8 cellular contexts compared by ENCODE assay signal in genomic region chr20:31718952-31719643, GRCh38. TPM values are rescaled to one million over a fixed set of nuclear protein-coding genes. Genes with fewer than 3 reads are reported as not detected.
DNase-seq lines count a peak whose midpoint lies in the region; ATAC-seq and TF ChIP-seq lines count a peak whose summit lies in the region.

No MANE protein-coding gene starts in this region.

- H2AFZ ChIP-seq in OCI-LY1 (ENCODE audit: low read length) (no peak overlapping the region), trophoblast cell (ENCODE audit: insufficient read depth, low read length, poor library complexity) (no peak overlapping the region)

- H2BK120ac ChIP-seq in trophoblast cell (ENCODE audit: insufficient read depth, low read length, poor library complexity), result no peak overlapping the region

- peak overlapping the region; percentile 10 for H3K18ac ChIP-seq in trophoblast cell (ENCODE audit: low read length)

- H2AK5ac ChIP-seq in trophoblast cell (ENCODE audit: low read length), result peak overlapping the region; percentile 29

- peaks cover 66% of the 10 kb centered on the region for H3K4me1 ChIP-seq in OCI-LY1 (ENCODE audit: insufficient read depth, low read length, severe bottlenecking)
- H3K4me1 ChIP-seq in endocrine pancreas (ENCODE audit: control insufficient read depth, insufficient read depth, low read length), result peaks cover 4% of the 10 kb centered on the region
- peaks cover 31 to 40% of the 10 kb centered on the region in 2 experiments for H3K4me1 ChIP-seq in trophoblast cell (ENCODE audit: control insufficient read depth in 1 of 2, insufficient read depth in 2 of 2, low read length in 2 of 2)

- H4K91ac ChIP-seq in trophoblast cell (ENCODE audit: low read depth, low read length), result peak overlapping the region; percentile 15

- H3K36me3 ChIP-seq in OCI-LY1 (ENCODE audit: insufficient read depth, low read length) (peaks cover 57% of the 10 kb centered on the region), endocrine pancreas (ENCODE audit: control insufficient read depth, insufficient read depth, low read length) (peaks cover 6% of the 10 kb centered on the region), trophoblast cell (ENCODE audit: control insufficient read depth in 1 of 2, insufficient read depth in 2 of 2, low read length in 2 of 2) (peaks cover under 1 to 4% of the 10 kb centered on the region in 2 experiments)

- H3K79me2 ChIP-seq in OCI-LY1 (ENCODE audit: insufficient read depth, low read length), result peaks cover 56% of the 10 kb centered on the region
- H3K79me2 ChIP-seq in trophoblast cell (ENCODE audit: control insufficient read depth, insufficient read depth, low read length, poor library complexity), result peaks cover 26% of the 10 kb centered on the region

- H3K27me3 ChIP-seq in OCI-LY1 (ENCODE audit: insufficient read depth, low read length) (no peaks in the 10 kb centered on the region), endocrine pancreas (ENCODE audit: control insufficient read depth, insufficient read depth, low read length) (no peaks in the 10 kb centered on the region), trophoblast cell (ENCODE audit: insufficient read depth, low read length) (no peaks in the 10 kb centered on the region)

- H4K12ac ChIP-seq in trophoblast cell (ENCODE audit: low read depth, low read length), result no peak overlapping the region

- H4K20me1 ChIP-seq in OCI-LY1 (ENCODE audit: insufficient read depth, low read length), result no peaks in the 10 kb centered on the region

- H3K27ac ChIP-seq in OCI-LY1 (ENCODE audit: low read depth, low read length, poor library complexity, severe bottlenecking) (peak overlapping the region; percentile 91), trophoblast cell (ENCODE audit: low read depth, low read length) (peak overlapping the region; percentile 82)

- no peak for TF ChIP-seq CTCF in OCI-LY1 (IDR thresholded peaks at IDR 0.05; ENCODE audit: low read length)

- DNase-seq in G401 (ENCODE audit: low spot score), result peak; percentile 61
- DNase-seq in trophoblast cell, result peak; percentile 86 to 95
- DNase-seq in HK-2 (ENCODE audit: unreplicated experiment), result no peak
- DNase-seq in activated CD8-positive, alpha-beta memory T cell treated with anti-CD3 and anti-CD28 coated beads, Interleukin-2, amount 50 U/mL, for 48 hours, result no peak
- DNase-seq in effector CD4-positive, alpha-beta T cell, result no peak

- H3K79me1 ChIP-seq in trophoblast cell (ENCODE audit: low read length), result peaks cover 41% of the 10 kb centered on the region

- H3K4me3 ChIP-seq in OCI-LY1 (ENCODE audit: low read depth, low read length, poor library complexity, severe bottlenecking), result peak overlapping the region; percentile 78
- H3K4me3 ChIP-seq in endocrine pancreas (ENCODE audit: control insufficient read depth, insufficient read depth, low read length), result peak overlapping the region; percentile 93
- no peak overlapping the region for H3K4me3 ChIP-seq in trophoblast cell (ENCODE audit: low read depth, low read length)

- H3K4ac ChIP-seq in trophoblast cell (ENCODE audit: low read depth, low read length), result peak overlapping the region; percentile 2

- H2BK5ac ChIP-seq in trophoblast cell (ENCODE audit: low read depth, low read length, poor library complexity), result peak overlapping the region; percentile 8

- no peaks in the 10 kb centered on the region for H3F3A ChIP-seq in OCI-LY1 (ENCODE audit: insufficient read depth, low read length)

- H4K8ac ChIP-seq in trophoblast cell (ENCODE audit: low read depth, low read length), result no peak overlapping the region

- H2BK12ac ChIP-seq in trophoblast cell (ENCODE audit: low read length), result peak overlapping the region; percentile 7

- H3K4me2 ChIP-seq in OCI-LY1 (ENCODE audit: low read length) (peak overlapping the region; percentile 92), trophoblast cell (ENCODE audit: low read length) (peak overlapping the region; percentile 84)

- peak overlapping the region; percentile 91 for H3K9ac ChIP-seq in OCI-LY1 (ENCODE audit: low read length)
- H3K9ac ChIP-seq in endocrine pancreas (ENCODE audit: control insufficient read depth, insufficient read depth, low read length), result peak overlapping the region; percentile 57
- H3K9ac ChIP-seq in trophoblast cell (ENCODE audit: low read length), result no peak overlapping the region

- WGBS in trophoblast cell (ENCODE audit: extremely low coverage, insufficient coverage, insufficient read length), result no CpG with 5 or more reads among the region's 6 CpGs

- H3K14ac ChIP-seq in trophoblast cell (ENCODE audit: low read length), result peak overlapping the region; percentile 18

- H3K23ac ChIP-seq in trophoblast cell (ENCODE audit: low read length), result no peak overlapping the region

- ATAC-seq in GM19324 (IDR thresholded peaks at IDR 0.05; ENCODE audit: low FRiP score, unreplicated experiment), result no peak

- no peaks in the 10 kb centered on the region for H3K9me3 ChIP-seq in OCI-LY1 (ENCODE audit: low read length)
- no peaks in the 10 kb centered on the region for H3K9me3 ChIP-seq in endocrine pancreas (ENCODE audit: control insufficient read depth, low read length)
- H3K9me3 ChIP-seq in trophoblast cell (ENCODE audit: insufficient read depth, low read depth, low read length), result no peaks in the 10 kb centered on the region

- no peaks in the 10 kb centered on the region for H3K9me2 ChIP-seq in OCI-LY1 (ENCODE audit: low read depth, low read length)

- in situ Hi-C loops in G401 (cut with HindIII; ENCODE audit: low sequenced_read_pairs), result no loop called here

RNA-seq across cellular contexts. Expression of gene BCL2L1, which starts 3.6 kb away (rescaled TPM):
- 104 and 109 TPM in 2 replicates for total RNA-seq in G401 (2014; rRNA removed; shearing (Covaris generic))
- 62.0 and 65.1 TPM in 2 replicates for polyA plus RNA-seq in trophoblast cell (2013)

RNA-seq across cellular contexts. Expression of gene TPX2, which starts 20.0 kb away (rescaled TPM):
- 94.2 and 155 TPM in 2 replicates for total RNA-seq in G401 (2014; rRNA removed; shearing (Covaris generic))
- 88.5 and 93.7 TPM in 2 replicates for polyA plus RNA-seq in trophoblast cell (2013)

Comparison
In these comparisons a context has a peak if more than half of its experiments do, and no peak if none do; other contexts are left out.
1. DNase-seq: peak in G401 (single experiment) and trophoblast cell (2 of 2); none in HK-2 (single experiment), activated CD8-positive, alpha-beta memory T cell treated with anti-CD3 and anti-CD28 coated beads, Interleukin-2, amount 50 U/mL, for 48 hours (single experiment) and effector CD4-positive, alpha-beta T cell (single experiment).